Comparison of ENCODE assay signal across 11 cellular contexts in genomic region chr11:108672113-108672512, GRCh38. TPM values are rescaled to one million over a fixed set of nuclear protein-coding genes. Genes with fewer than 3 reads are reported as not detected.
DNase-seq lines count a peak whose midpoint lies in the region; ATAC-seq and TF ChIP-seq lines count a peak whose summit lies in the region.
"Had no signal": no experiment of that assay in that cellular context is flagged by ENCODE, and none has a peak within 500 bp of the region (broad histone marks: within the 10 kb centered on the region; RNA-seq: fewer than 3 reads in every experiment).

No MANE protein-coding gene starts in this region.

- H3K27ac ChIP-seq in H9 (ENCODE audit: insufficient read length, low read depth, low read length): no peak overlapping the region
- no peak overlapping the region for H3K27ac ChIP-seq in effector memory CD4-positive, alpha-beta T cell (ENCODE audit: insufficient read depth, low read length, poor library complexity, severe bottlenecking)
- H3K27ac ChIP-seq: C4-2B had no signal

- no peak overlapping the region for H3K4me3 Mint-ChIP-seq in H9
- H3K4me3 Mint-ChIP-seq: activated CD4-positive, alpha-beta T cell treated with anti-CD3 and anti-CD28 coated beads, Interleukin-2, amount 10 ng/mL, durations not matched to agents 7 days and 5 days; activated naive CD8-positive, alpha-beta T cell treated with anti-CD3 and anti-CD28 coated beads, Interleukin-2, amount 50 U/mL, for 24 hours had no signal

- no peaks in the 10 kb centered on the region for H3K9me3 Mint-ChIP-seq in H9
- H3K9me3 Mint-ChIP-seq: activated CD4-positive, alpha-beta T cell treated with anti-CD3 and anti-CD28 coated beads, Interleukin-2, amount 10 ng/mL, durations not matched to agents 7 days and 5 days; activated naive CD8-positive, alpha-beta T cell treated with anti-CD3 and anti-CD28 coated beads, Interleukin-2, amount 50 U/mL, for 24 hours had no signal

- no peak overlapping the region for H2AFZ ChIP-seq in H9 (ENCODE audit: low read length)

- DNase-seq in AG10803 (ENCODE audit: low read depth) (peak; percentile 52), LNCaP clone FGC (ENCODE audit: low read depth) (peak; percentile 22), astrocyte of the cerebellum (ENCODE audit: low read depth) (peak; percentile 32), left colon (no peak), H9 (no peak), 8988T (no peak), HEK293T (ENCODE audit: extremely low spot score) (no peak)
- no peak for DNase-seq in effector memory CD4-positive, alpha-beta T cell
- DNase-seq: activated CD4-positive, alpha-beta T cell treated with anti-CD3 and anti-CD28 coated beads, Interleukin-2, amount 10 ng/mL, durations not matched to agents 7 days and 5 days; activated naive CD8-positive, alpha-beta T cell treated with anti-CD3 and anti-CD28 coated beads, Interleukin-2, amount 50 U/mL, for 24 hours had no signal

- H3K79me2 ChIP-seq in H9 (ENCODE audit: insufficient read depth, low read length): peaks cover 31% of the 10 kb centered on the region; the same call in 1 of the 2 replicates

- H3T11ph ChIP-seq in H9 (ENCODE audit: low read length): no peak overlapping the region

- no peak overlapping the region for H3K4me2 ChIP-seq in H9 (ENCODE audit: insufficient read depth, insufficient read length, low read length)

- H3K36me3 ChIP-seq in effector memory CD4-positive, alpha-beta T cell (ENCODE audit: control insufficient read depth, insufficient read depth, low read length): peaks cover 26% of the 10 kb centered on the region

- peaks cover 9% of the 10 kb centered on the region for H3K79me1 ChIP-seq in H9 (ENCODE audit: insufficient read depth, low read depth, low read length, poor library complexity, severe bottlenecking)

- POLR2A ChIA-PET in HEK293T (lab: Yijun Ruan, JAX): no interaction called here

- no peak overlapping the region for H4K5ac ChIP-seq in H9 (ENCODE audit: insufficient read length, low read depth, low read length)

- no peak overlapping the region for H4K8ac ChIP-seq in H9 (replicated peaks; ENCODE audit: insufficient read length, low read depth, low read length)

- H2BK5ac ChIP-seq in H9 (ENCODE audit: insufficient read length, low read length): no peak overlapping the region

- H3K4me3 ChIP-seq in AG10803 (ENCODE audit: low read length) (no peak overlapping the region), LNCaP clone FGC (ENCODE audit: low read depth, low read length) (no peak overlapping the region), astrocyte of the cerebellum (ENCODE audit: low read depth, low read length) (no peak overlapping the region)
- no peak overlapping the region for H3K4me3 ChIP-seq in effector memory CD4-positive, alpha-beta T cell (ENCODE audit: insufficient read depth, low read depth, low read length, poor library complexity, severe bottlenecking)

- peaks cover 16 to 40% (median 30%) of the 10 kb centered on the region in 3 experiments; a peak in 6 of 7 replicates for H3K36me3 Mint-ChIP-seq in H9 (ENCODE audit: insufficient read depth in 1 of 3, low read depth in 3 of 3)

- CTCF ChIA-PET in HEK293T (lab: Yijun Ruan, JAX): no interaction called here

- H2BK15ac ChIP-seq in H9 (ENCODE audit: low read depth, low read length): no peak overlapping the region

- no peak overlapping the region for H2BK12ac ChIP-seq in H9 (ENCODE audit: insufficient read length, low read depth, low read length)

- H3K4me1 ChIP-seq in H9 (ENCODE audit: insufficient read depth, low read length): no peaks in the 10 kb centered on the region
- H3K4me1 ChIP-seq in effector memory CD4-positive, alpha-beta T cell (ENCODE audit: control insufficient read depth, insufficient read depth, low read length, poor library complexity, severe bottlenecking): peaks cover 3% of the 10 kb centered on the region

- no peak overlapping the region for H3K9ac ChIP-seq in H9 (ENCODE audit: extremely low read depth, insufficient read length, low read length)

- H3K27ac Mint-ChIP-seq in H9: peak overlapping the region in 1 of 3 experiments; percentile 14; a peak in 1 of 7 replicates
- H3K27ac Mint-ChIP-seq: activated CD4-positive, alpha-beta T cell treated with anti-CD3 and anti-CD28 coated beads, Interleukin-2, amount 10 ng/mL, durations not matched to agents 7 days and 5 days; activated naive CD8-positive, alpha-beta T cell treated with anti-CD3 and anti-CD28 coated beads, Interleukin-2, amount 50 U/mL, for 24 hours had no signal

- in situ Hi-C loops in astrocyte of the cerebellum (cut with HindIII; ENCODE audit: low sequenced_read_pairs): no loop called here

- no peak overlapping the region for H2BK120ac ChIP-seq in H9 (ENCODE audit: low read depth, low read length, poor library complexity, severe bottlenecking)

- no peak overlapping the region for H2BK20ac ChIP-seq in H9 (ENCODE audit: low read depth, low read length, poor library complexity, severe bottlenecking)

- no CpG with 5 or more reads among the region's 3 CpGs for WGBS in H9 (ENCODE audit: extremely low coverage, insufficient read length, low lambda C conversion rate)

- peak; percentile 66 for ATAC-seq in left colon
- ATAC-seq: activated naive CD8-positive, alpha-beta T cell treated with anti-CD3 and anti-CD28 coated beads, Interleukin-2, amount 50 U/mL, for 24 hours had no signal

- H3K23ac ChIP-seq in H9 (ENCODE audit: insufficient read length, low read depth, low read length): no peak overlapping the region

- no peak overlapping the region for H2AK5ac ChIP-seq in H9 (ENCODE audit: insufficient read length, low read length)

- no peaks in the 10 kb centered on the region for H3K27me3 Mint-ChIP-seq in H9 (ENCODE audit: low read depth)
- H3K27me3 Mint-ChIP-seq: activated CD4-positive, alpha-beta T cell treated with anti-CD3 and anti-CD28 coated beads, Interleukin-2, amount 10 ng/mL, durations not matched to agents 7 days and 5 days; activated naive CD8-positive, alpha-beta T cell treated with anti-CD3 and anti-CD28 coated beads, Interleukin-2, amount 50 U/mL, for 24 hours had no signal

- no peak overlapping the region for H4K91ac ChIP-seq in H9 (ENCODE audit: insufficient read length, low read depth, low read length)

- no peak overlapping the region for H3K56ac ChIP-seq in H9 (ENCODE audit: insufficient read length, low read depth, low read length)

- H3K9me3 ChIP-seq in H9 (ENCODE audit: control insufficient read depth, low read depth, low read length): no peaks in the 10 kb centered on the region
- no peaks in the 10 kb centered on the region for H3K9me3 ChIP-seq in effector memory CD4-positive, alpha-beta T cell (ENCODE audit: control insufficient read depth, low read length)

- no peaks in the 10 kb centered on the region for H4K20me1 ChIP-seq in H9 (ENCODE audit: control insufficient read depth, insufficient read depth, insufficient read length)

- H3K4me1 Mint-ChIP-seq in H9: peaks cover 13 to 20% of the 10 kb centered on the region in 2 experiments

- no peaks in the 10 kb centered on the region for H3K27me3 ChIP-seq in H9 (ENCODE audit: insufficient read depth, low read length)
- no peaks in the 10 kb centered on the region for H3K27me3 ChIP-seq in effector memory CD4-positive, alpha-beta T cell (replicated peaks; ENCODE audit: control insufficient read depth, insufficient read depth, low read length, poor library complexity, severe bottlenecking)

- no peak overlapping the region for H3K4ac ChIP-seq in H9 (ENCODE audit: low read depth, low read length)

- intact Hi-C loops in left colon (cut with DNase I, micrococcal nuclease): no loop called here

- TF ChIP-seq CTCF in AG10803 (conservative IDR thresholded peaks at IDR 0.05; ENCODE audit: low read length) (no peak), LNCaP clone FGC (IDR thresholded peaks at IDR 0.05; ENCODE audit: control insufficient read depth, extremely low read depth, insufficient read depth) (no peak), astrocyte of the cerebellum (IDR thresholded peaks at IDR 0.05; ENCODE audit: low read depth, low read length, missing control alignments) (no peak), H9 (conservative IDR thresholded peaks at IDR 0.05) (no peak)

- no peak overlapping the region for H3K14ac ChIP-seq in H9 (ENCODE audit: insufficient read depth, low read length)

- no peaks in the 10 kb centered on the region for H3K23me2 ChIP-seq in H9 (ENCODE audit: insufficient read length, low read depth, low read length, poor library complexity, severe bottlenecking)

- H3K18ac ChIP-seq in H9 (ENCODE audit: insufficient read length, low read depth, low read length): no peak overlapping the region

TF ChIP-seq in HEK293T, 16 proteins besides CTCF, POLR2A, EP300 and RAD21:
- TF ChIP-seq ARNT (IDR thresholded peaks at IDR 0.05): no peak

RNA-seq across cellular contexts. Expression of gene DDX10, which starts 7.2 kb away (rescaled TPM):
- total RNA-seq in left colon (10 to 100 TPM; 15.7 to 17.1 TPM), H9 (2021) (46.2 and 48.3 TPM in 2 replicates)

Comparison
In these comparisons a context has a peak if more than half of its experiments do, and no peak if none do; other contexts are left out.
1. DNase-seq: peak in AG10803 (single experiment), LNCaP clone FGC (single experiment) and astrocyte of the cerebellum (single experiment); none in left colon (0 of 2), H9 (single experiment), 8988T (single experiment), HEK293T (single experiment) and effector memory CD4-positive, alpha-beta T cell (0 of 3).